22 cellular contexts compared by ENCODE assay signal in genomic region chr5:150374651-150375050, GRCh38.
"Had no signal": no experiment of that assay in that cellular context is flagged by ENCODE, and none has a peak within 500 bp of the region (broad histone marks: within the 10 kb centered on the region; RNA-seq: fewer than 3 reads in every experiment).

No MANE protein-coding gene starts in this region.

- H3K9me3 ChIP-seq: esophagus squamous epithelium, left ventricle myocardium inferior, lower lobe of right lung, prostate gland, right lobe of liver, stomach had no signal

- H3K9ac ChIP-seq: neural progenitor cell, parathyroid adenoma had no signal

- DNase-seq: cortex of kidney; effector memory CD4-positive, alpha-beta T cell; esophagus squamous epithelium; foreskin fibroblast; immature natural killer cell; kidney; left cardiac atrium; left ventricle myocardium inferior; lower lobe of right lung; mesenchymal stem cell; midbrain; occipital lobe; right lobe of liver; stimulated activated CD4-positive, alpha-beta T cell treated with anti-CD3 and anti-CD28 coated beads, Interleukin-4, amount 100 ng/mL, for 1 hour; stimulated activated naive CD4-positive, alpha-beta T cell; stomach; substantia nigra; trophoblast cell had no signal

- ATAC-seq: left cardiac atrium; lower lobe of right lung; natural killer cell treated with Interleukin-12 subunit alpha and Interleukin-12 subunit beta and Interleukin-15 and Interleukin-18, amount 100 ng/mL, for 72 hours; right lobe of liver had no signal

- H3K27ac Mint-ChIP-seq: natural killer cell treated with Interleukin-12 subunit alpha and Interleukin-12 subunit beta and Interleukin-15 and Interleukin-18, amount 100 ng/mL, for 72 hours; neural progenitor cell had no signal

- H3K36me3 ChIP-seq: neural progenitor cell had no signal

- H3K4me3 ChIP-seq: esophagus squamous epithelium, left ventricle myocardium inferior, lower lobe of right lung, neural progenitor cell, prostate gland, right lobe of liver, stomach had no signal

- H3K4me1 ChIP-seq: esophagus squamous epithelium, left ventricle myocardium inferior, lower lobe of right lung, neural progenitor cell, parathyroid adenoma, prostate gland, right lobe of liver, stomach had no signal

- H3K27me3 Mint-ChIP-seq: natural killer cell treated with Interleukin-12 subunit alpha and Interleukin-12 subunit beta and Interleukin-15 and Interleukin-18, amount 100 ng/mL, for 72 hours had no signal

- H3K9me3 Mint-ChIP-seq: immature natural killer cell; natural killer cell treated with Interleukin-12 subunit alpha and Interleukin-12 subunit beta and Interleukin-15 and Interleukin-18, amount 100 ng/mL, for 72 hours; neural progenitor cell had no signal

- H3K4me3 Mint-ChIP-seq: immature natural killer cell; natural killer cell treated with Interleukin-12 subunit alpha and Interleukin-12 subunit beta and Interleukin-15 and Interleukin-18, amount 100 ng/mL, for 72 hours; neural progenitor cell had no signal

- H3K27me3 ChIP-seq: esophagus squamous epithelium, neural progenitor cell, right lobe of liver, stomach had no signal
